ENCODE assay signal across 8 cellular contexts in genomic region chr14:50944647-50945413, GRCh38.
DNase-seq lines count a peak whose midpoint lies in the region; ATAC-seq and TF ChIP-seq lines count a peak whose summit lies in the region.

No MANE protein-coding gene starts in this region.

- TF ChIP-seq CTCF in C4-2B (conservative IDR thresholded peaks at IDR 0.05) (no peak), MM.1S (IDR thresholded peaks at IDR 0.05; ENCODE audit: low read length) (no peak), WI38 (IDR thresholded peaks at IDR 0.05; ENCODE audit: low read depth, low read length) (no peak)

- H3K4me1 ChIP-seq in MM.1S (ENCODE audit: low read length) = no peaks in the 10 kb centered on the region
- peaks cover 2% of the 10 kb centered on the region for H3K4me1 ChIP-seq in neuron (ENCODE audit: insufficient read depth, low read length)

- peak overlapping the region; percentile 57 for H3K27ac ChIP-seq in C4-2B
- H3K27ac ChIP-seq in MM.1S (ENCODE audit: low read length) = no peak overlapping the region

- no peak for DNase-seq in MM.1S
- peak; percentile 52 for DNase-seq in fibroblast of peridontal ligament (ENCODE audit: extremely low read depth)
- DNase-seq in superior temporal gyrus (ENCODE audit: extremely low spot score) = no peak

- no peaks in the 10 kb centered on the region for H3F3A ChIP-seq in MM.1S (ENCODE audit: insufficient read depth, low read length)

- H3K9me2 ChIP-seq in MM.1S (replicated peaks; ENCODE audit: insufficient read depth, low read length) = no peaks in the 10 kb centered on the region

- ATAC-seq in GM19023 (IDR thresholded peaks at IDR 0.05; ENCODE audit: unreplicated experiment) (peak; percentile 6), HG02852 (IDR thresholded peaks at IDR 0.05; ENCODE audit: unreplicated experiment) (no peak)

- H3K4me2 ChIP-seq in MM.1S (ENCODE audit: low read depth, low read length) = peak overlapping the region; percentile 77

- H3K4me3 ChIP-seq in MM.1S (ENCODE audit: low read length) (peak overlapping the region; percentile 55), WI38 (ENCODE audit: low read depth, low read length) (peak overlapping the region; percentile 63), neuron (ENCODE audit: low read length) (peak overlapping the region; percentile 57)

- no peaks in the 10 kb centered on the region for H4K20me1 ChIP-seq in MM.1S (ENCODE audit: insufficient read depth, low read length)

- H3K9ac ChIP-seq in MM.1S (ENCODE audit: low read length) = no peak overlapping the region

- no peaks in the 10 kb centered on the region for H3K9me3 ChIP-seq in MM.1S (replicated peaks; ENCODE audit: insufficient read depth, low read length)
- H3K9me3 ChIP-seq in neuron (ENCODE audit: low read length) = no peaks in the 10 kb centered on the region

- H3K27me3 ChIP-seq in MM.1S (replicated peaks; ENCODE audit: insufficient read depth, low read length) = no peaks in the 10 kb centered on the region
- no peaks in the 10 kb centered on the region for H3K27me3 ChIP-seq in neuron (ENCODE audit: insufficient read depth, low read length)

- H2AFZ ChIP-seq in MM.1S (ENCODE audit: low read length) = peak overlapping the region; percentile 78
- H2AFZ ChIP-seq in neuron (ENCODE audit: low read depth, low read length) = peak overlapping the region; percentile 94

- H3K36me3 ChIP-seq in MM.1S (replicated peaks; ENCODE audit: insufficient read depth, low read length) (no peaks in the 10 kb centered on the region), neuron (ENCODE audit: insufficient read depth, low read length) (no peaks in the 10 kb centered on the region)

- H3K79me2 ChIP-seq in MM.1S (ENCODE audit: low read length) = no peaks in the 10 kb centered on the region
